Comparison of ENCODE assay signal across 20 cellular contexts in genomic region chr7:2494191-2495130, GRCh38. TPM values are rescaled to one million over a fixed set of nuclear protein-coding genes. Genes with fewer than 3 reads are reported as not detected.
DNase-seq lines count a peak whose midpoint lies in the region; ATAC-seq and TF ChIP-seq lines count a peak whose summit lies in the region.
"Had no signal": no experiment of that assay in that cellular context is flagged by ENCODE, and none has a peak within 500 bp of the region (broad histone marks: within the 10 kb centered on the region; RNA-seq: fewer than 3 reads in every experiment).

No MANE protein-coding gene starts in this region.

- no peak overlapping the region for H2AFZ ChIP-seq in hepatocyte

- no peak overlapping the region for H3K4me2 ChIP-seq in hepatocyte

- no peaks in the 10 kb centered on the region for H4K20me1 ChIP-seq in hepatocyte (ENCODE audit: insufficient read depth, poor library complexity, severe bottlenecking)

- H3K4me3 ChIP-seq in right atrium auricular region (no peak overlapping the region), heart right ventricle (no peak overlapping the region), mucosa of descending colon (no peak overlapping the region), hepatocyte (no peak overlapping the region), Peyer's patch (no peak overlapping the region)
- H3K4me3 ChIP-seq: HAP-1, K562 had no signal

- H3K9me3 ChIP-seq in right atrium auricular region (no peaks in the 10 kb centered on the region), heart right ventricle (no peaks in the 10 kb centered on the region), mucosa of descending colon (no peaks in the 10 kb centered on the region), hepatocyte (ENCODE audit: low read depth) (no peaks in the 10 kb centered on the region), Peyer's patch (no peaks in the 10 kb centered on the region)
- H3K9me3 ChIP-seq: BE2C, HAP-1 had no signal

- intact Hi-C loops in Right ventricle myocardium superior (cut with DNase I) (no loop called here), heart right ventricle (cut with DNase I) (no loop called here), mucosa of descending colon (cut with DNase I, micrococcal nuclease) (no loop called here)

- TF ChIP-seq POLR2A in Peyer's patch (IDR thresholded peaks at IDR 0.05), result no peak

- no peaks in the 10 kb centered on the region for H3K36me3 ChIP-seq in right atrium auricular region
- H3K36me3 ChIP-seq in heart right ventricle, result no peaks in the 10 kb centered on the region
- no peaks in the 10 kb centered on the region for H3K36me3 ChIP-seq in mucosa of descending colon (ENCODE audit: low read depth)
- H3K36me3 ChIP-seq in hepatocyte (replicated peaks; ENCODE audit: insufficient read depth, low read depth), result no peaks in the 10 kb centered on the region
- H3K36me3 ChIP-seq in Peyer's patch, result no peaks in the 10 kb centered on the region
- H3K36me3 ChIP-seq: BE2C, HAP-1 had no signal

- DNase-seq in Right ventricle myocardium superior (no peak), right atrium auricular region (ENCODE audit: low spot score) (no peak), heart right ventricle (no peak), mucosa of descending colon (peak in 1 of 3 donors; percentile 62), hepatocyte (ENCODE audit: low spot score) (no peak), Peyer's patch (no peak)
- DNase-seq: 8988T; BE2C; CD8-positive, alpha-beta T cell; NCI-H1417; NCI-H1930; NCI-H2171; NCI-H446; NCI-H69; RPMI8226 had no signal

- H3K79me2 ChIP-seq in hepatocyte, result no peaks in the 10 kb centered on the region

- H3K4me1 ChIP-seq in right atrium auricular region (peaks cover 0 to 40% of the 10 kb centered on the region in 2 donors), heart right ventricle (peaks cover 16 to 52% (median 32%) of the 10 kb centered on the region in 9 donors), mucosa of descending colon (ENCODE audit: low read depth) (peaks cover 18% of the 10 kb centered on the region), hepatocyte (ENCODE audit: insufficient read depth) (peaks cover 27% of the 10 kb centered on the region), Peyer's patch (peaks cover 0 to 14% (median 0%) of the 10 kb centered on the region in 4 donors)
- H3K4me1 ChIP-seq: HAP-1 had no signal

- TF ChIP-seq CTCF in right atrium auricular region (IDR thresholded peaks at IDR 0.05) (no peak), heart right ventricle (IDR thresholded peaks at IDR 0.05) (no peak), mucosa of descending colon (IDR thresholded peaks at IDR 0.05) (no peak), hepatocyte (IDR thresholded peaks at IDR 0.05; ENCODE audit: poor library complexity) (no peak), Peyer's patch (IDR thresholded peaks at IDR 0.05) (no peak)

- H3K27ac ChIP-seq in right atrium auricular region (no peak overlapping the region), heart right ventricle (peak overlapping the region in 1 of 10 donors; percentile 24), hepatocyte (no peak overlapping the region), Peyer's patch (no peak overlapping the region)

- ATAC-seq in Right ventricle myocardium superior (ENCODE audit: poor library complexity) (peak; percentile 32), heart right ventricle (peak; percentile 20 to 52 (median 42)), mucosa of descending colon (peak; percentile 61), HG02981 (IDR thresholded peaks at IDR 0.05; ENCODE audit: unreplicated experiment) (no peak), HG02973 (IDR thresholded peaks at IDR 0.05; ENCODE audit: unreplicated experiment) (no peak)
- ATAC-seq: CD8-positive, alpha-beta T cell; K562 had no signal

- no peaks in the 10 kb centered on the region for H3K9me2 ChIP-seq in hepatocyte (replicated peaks; ENCODE audit: insufficient read depth)

- WGBS in heart right ventricle, 2 donors, result 56 to 61% methylated on average over 31 to 32 of the region's 32 CpGs
- WGBS in hepatocyte (ENCODE audit: low lambda C conversion rate, missing lambda C conversion rate), result 83% methylated on average over 26 of the region's 32 CpGs

- H3K27me3 ChIP-seq in right atrium auricular region (no peaks in the 10 kb centered on the region), heart right ventricle (peaks cover 0 to 22% (median 6%) of the 10 kb centered on the region in 7 donors), hepatocyte (no peaks in the 10 kb centered on the region), Peyer's patch (no peaks in the 10 kb centered on the region)
- H3K27me3 ChIP-seq: BE2C had no signal

RNA-seq across cellular contexts. Expression of gene GRIFIN, which starts 18.3 kb away (rescaled TPM):
- total RNA-seq in Right ventricle myocardium superior (not detected), right atrium auricular region (not detected), heart right ventricle (not detected), mucosa of descending colon (not detected), hepatocyte (not detected in 2 replicates), Peyer's patch (not detected)
- polyA plus RNA-seq in heart right ventricle (not detected), hepatocyte (not detected in 2 replicates)
- total RNA-seq: CD8-positive, alpha-beta T cell; K562; OCI-LY7 had no signal
- polyA plus RNA-seq: K562 had no signal

RNA-seq across cellular contexts. Expression of gene LFNG, which starts 25.1 kb away (rescaled TPM):
- total RNA-seq in Right ventricle myocardium superior, result 4.6 TPM
- total RNA-seq in right atrium auricular region, result 1 to 10 TPM; 3.8 to 4.3 TPM
- total RNA-seq in heart right ventricle, result 10 to 100 TPM in 4 of 10 donors, 1 to 10 TPM in 6; 2.4 to 11.8 (median 9.0) TPM
- 10 to 100 TPM in 1 of 2 donors, 1 to 10 TPM in 1; 7.2 to 10.8 TPM for polyA plus RNA-seq in heart right ventricle
- total RNA-seq in mucosa of descending colon, result 10 to 100 TPM; 31.7 to 95.0 (median 71.7) TPM
- total RNA-seq in hepatocyte, result 4.5 and 7.5 TPM in 2 replicates
- polyA plus RNA-seq in hepatocyte, result 1.2 and 1.6 TPM in 2 replicates
- total RNA-seq in Peyer's patch, result 100 to 1,000 TPM in 1 of 4 donors, 10 to 100 TPM in 3; 22.3 to 104 (median 41.7) TPM

Comparison
In these comparisons a context has a peak if more than half of its experiments do, and no peak if none do; other contexts are left out.
1. ATAC-seq: peak in Right ventricle myocardium superior (single experiment), heart right ventricle (8 of 8) and mucosa of descending colon (single experiment); none in HG02981 (single experiment) and HG02973 (single experiment).